9 cellular contexts compared by ENCODE assay signal in genomic region chr16:85137323-85138072, GRCh38. TPM values are rescaled to one million over a fixed set of nuclear protein-coding genes. Genes with fewer than 3 reads are reported as not detected.
DNase-seq lines count a peak whose midpoint lies in the region; ATAC-seq and TF ChIP-seq lines count a peak whose summit lies in the region.
"Had no signal": no experiment of that assay in that cellular context is flagged by ENCODE, and none has a peak within 500 bp of the region (broad histone marks: within the 10 kb centered on the region; RNA-seq: fewer than 3 reads in every experiment).

No MANE protein-coding gene starts in this region.

- TF ChIP-seq POLR2A in gastroesophageal sphincter (IDR thresholded peaks at IDR 0.05) (peak in 1 of 2 donors; percentile 6), ovary (IDR thresholded peaks at IDR 0.05) (no peak)

- H3K36me3 ChIP-seq in gastroesophageal sphincter (no peaks in the 10 kb centered on the region), ovary (no peaks in the 10 kb centered on the region)

- no peaks in the 10 kb centered on the region for H3K9me3 ChIP-seq in gastroesophageal sphincter
- H3K9me3 ChIP-seq in ovary = no peaks in the 10 kb centered on the region

- ATAC-seq in SK-N-SH treated with all-trans-retinoic acid at 6 μM for 48 hours (peak; percentile 97), gastroesophageal sphincter (peak; percentile 96), HG03280 (IDR thresholded peaks at IDR 0.05; ENCODE audit: unreplicated experiment) (no peak), HG03159 (IDR thresholded peaks at IDR 0.05; ENCODE audit: unreplicated experiment) (no peak)

- H3K27me3 ChIP-seq in gastroesophageal sphincter (no peaks in the 10 kb centered on the region), ovary (no peaks in the 10 kb centered on the region)

- peaks cover 0 to 56% (median 18%) of the 10 kb centered on the region in 3 donors for H3K4me1 ChIP-seq in gastroesophageal sphincter
- peaks cover 11% of the 10 kb centered on the region for H3K4me1 ChIP-seq in ovary (ENCODE audit: insufficient read depth)

- H3K4me3 ChIP-seq in gastroesophageal sphincter (peak overlapping the region; percentile 21 to 39), ovary (peak overlapping the region; percentile 28)

- intact Hi-C loops in ovary (cut with DNase I) = loop anchor here in 1 of 4 donors (10.0 kb wide), 1 partner anchor 97 kb away; no protein-coding TSS in a partner anchor

- H3K27ac ChIP-seq in gastroesophageal sphincter (peak overlapping the region; percentile 36 to 84 (median 78)), ovary (peak overlapping the region; percentile 16 to 85)

- TF ChIP-seq CTCF in gastroesophageal sphincter (IDR thresholded peaks at IDR 0.05) (no peak), ovary (IDR thresholded peaks at IDR 0.05) (no peak), GM10248 (IDR thresholded peaks at IDR 0.05; ENCODE audit: control extremely low read depth, extremely low read depth, low read depth, missing control alignments) (no peak)

- TF ChIP-seq EP300 in gastroesophageal sphincter (IDR thresholded peaks at IDR 0.05) (no peak), ovary (IDR thresholded peaks at IDR 0.05) (peak; percentile 56)

- DNase-seq in C1 segment of cervical spinal cord (lab: John Stamatoyannopoulos, UW) (peak; percentile 36 to 94 (median 81)), ovary (peak; percentile 97 to 98 (median 97)), COR-L47 (lab: John Stamatoyannopoulos, UW) (no peak), GM10248 (ENCODE audit: extremely low spot score) (no peak)
- DNase-seq: activated CD4-positive, alpha-beta memory T cell treated with anti-CD3 and anti-CD28 coated beads for 36 hours had no signal

- WGBS in gastroesophageal sphincter (ENCODE audit: low coverage in 1 of 2), 2 donors = 0 to 6% methylated on average over 2 of the region's 29 CpGs
- WGBS in ovary, 3 donors = 0 to 1% (median 1%) methylated on average over 27 to 29 of the region's 29 CpGs

- POLR2A ChIA-PET in GM10248 (lab: Yijun Ruan, JAX) = no interaction called here

- CTCF ChIA-PET in GM10248 (lab: Yijun Ruan, JAX) = interaction anchor here (1.9 kb wide), 1 partner anchor 23 kb away, joined by 6 read pairs; no protein-coding TSS in a partner anchor

TF ChIP-seq in SK-N-SH treated with all-trans-retinoic acid at 6 μM for 48 hours, 23 proteins besides CTCF, POLR2A, EP300 and RAD21:
- TF ChIP-seq CSDC2 (CRISPR knock-in tag; IDR thresholded peaks at IDR 0.05) = no peak
- TF ChIP-seq ZC3H10 (CRISPR knock-in tag; IDR thresholded peaks at IDR 0.05) = no peak
- no peak for TF ChIP-seq ARNTL (CRISPR knock-in tag; IDR thresholded peaks at IDR 0.05; ENCODE audit: borderline replicate concordance, low read depth)
- no peak for TF ChIP-seq POU6F1 (CRISPR knock-in tag; IDR thresholded peaks at IDR 0.05; ENCODE audit: borderline replicate concordance, low read depth)
- no peak for TF ChIP-seq GLIS3 (CRISPR knock-in tag; IDR thresholded peaks at IDR 0.05)
- peak; percentile 96 for TF ChIP-seq TCF4 (CRISPR knock-in tag; IDR thresholded peaks at IDR 0.05; ENCODE audit: borderline replicate concordance)
- no peak for TF ChIP-seq TOX (CRISPR knock-in tag; IDR thresholded peaks at IDR 0.05; ENCODE audit: borderline replicate concordance)
- TF ChIP-seq ZFP3 (CRISPR knock-in tag; IDR thresholded peaks at IDR 0.05) = no peak
- peak; percentile 78; the same call in 1 of the 2 replicates for TF ChIP-seq TSHZ2 (CRISPR knock-in tag; IDR thresholded peaks at IDR 0.05)
- no peak for TF ChIP-seq PPARA (CRISPR knock-in tag; IDR thresholded peaks at IDR 0.05; ENCODE audit: borderline replicate concordance)
- no peak for TF ChIP-seq RARB (CRISPR knock-in tag; IDR thresholded peaks at IDR 0.05)
- no peak for TF ChIP-seq CREB5 (CRISPR knock-in tag; IDR thresholded peaks at IDR 0.05; ENCODE audit: low read depth)
- no peak for TF ChIP-seq ESRRG (CRISPR knock-in tag; IDR thresholded peaks at IDR 0.05)
- no peak for TF ChIP-seq CSRNP3 (CRISPR knock-in tag; IDR thresholded peaks at IDR 0.05)

RNA-seq across cellular contexts. Expression of gene CIBAR2, which starts 25.2 kb away (rescaled TPM):
- total RNA-seq in gastroesophageal sphincter = not detected
- 10 to 100 TPM in 1 of 7 donors, 1 to 10 TPM in 4, not detected in 2; 1.1 to 13.0 (median 1.7) TPM for total RNA-seq in ovary
- under 1 TPM in 1 of 2 donors, not detected in 1; 0.18 TPM for polyA plus RNA-seq in ovary
- total RNA-seq: activated CD4-positive, alpha-beta memory T cell treated with anti-CD3 and anti-CD28 coated beads for 36 hours had no signal

Comparison
In these comparisons a context has a peak if more than half of its experiments do, and no peak if none do; other contexts are left out.
1. DNase-seq: peak in C1 segment of cervical spinal cord (14 of 14) and ovary (5 of 5); none in COR-L47 (single experiment) and GM10248 (single experiment).
2. ATAC-seq: peak in SK-N-SH treated with all-trans-retinoic acid at 6 μM for 48 hours (single experiment) and gastroesophageal sphincter (single experiment); none in HG03280 (single experiment) and HG03159 (single experiment).